ENCODE assay signal across 28 cellular contexts in the genomic region with DNA sequence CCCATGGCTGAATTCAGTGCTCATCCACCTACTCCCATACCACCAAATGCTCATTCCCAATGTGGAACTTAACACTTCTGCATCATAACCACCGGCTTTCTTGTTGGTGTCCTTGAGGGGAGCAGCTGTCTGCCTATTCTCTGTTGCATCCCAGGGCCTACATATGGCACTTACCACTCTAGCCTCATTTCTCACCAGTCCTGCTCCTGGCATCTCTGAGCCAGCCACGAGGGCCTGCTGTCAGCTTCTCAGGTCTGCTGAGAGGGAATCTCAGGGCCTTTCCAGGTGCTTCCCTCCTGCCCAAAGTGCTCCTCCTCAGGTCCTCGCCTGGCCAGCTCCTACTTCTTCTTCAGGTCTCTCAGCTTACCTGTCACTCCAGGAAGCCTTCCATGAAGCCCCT.
"Had no signal": no experiment of that assay in that cellular context is flagged by ENCODE, and none has a peak within 500 bp of the region (broad histone marks: within the 10 kb centered on the region; RNA-seq: fewer than 3 reads in every experiment).

No MANE protein-coding gene starts in this region.

- H3K36me3 ChIP-seq: colonic mucosa, ovary, sigmoid colon, tibial artery had no signal

- H3K4me1 Mint-ChIP-seq: activated T-helper 17 cell treated with anti-CD3 and anti-CD28 coated beads, Interleukin-2, amount 50 U/mL, for 72 hours had no signal

- H3K36me3 Mint-ChIP-seq: naive thymus-derived CD4-positive, alpha-beta T cell; stimulated activated effector memory CD8-positive, alpha-beta T cell treated with anti-CD3 and anti-CD28 coated beads, Interleukin-12 subunit alpha, Interleukin-12 subunit beta, amount 100 ng/mL, for 72 hours had no signal

- H3K27ac ChIP-seq: colonic mucosa, ovary, psoas muscle, sigmoid colon, tibial artery, VCaP had no signal

- H3K27ac Mint-ChIP-seq: activated T-helper 17 cell treated with anti-CD3 and anti-CD28 coated beads, Interleukin-2, amount 50 U/mL, for 72 hours; stimulated activated effector memory CD8-positive, alpha-beta T cell treated with anti-CD3 and anti-CD28 coated beads, Interleukin-12 subunit alpha, Interleukin-12 subunit beta, amount 100 ng/mL, for 72 hours; stimulated activated naive CD8-positive, alpha-beta T cell treated with anti-CD3 and anti-CD28 coated beads, Interleukin-15, Interleukin-2, amounts not matched to agents 100 ng/mL and 50 ng/mL, for 24 hours; T-helper 1 cell treated with Interleukin-12 subunit alpha and Interleukin-12 subunit beta and Interleukin-4 antibody, amounts not matched to agents 30 μg/mL and 1 μg/mL, for 36 hours had no signal

- ATAC-seq: activated T-cell treated with anti-CD3 and anti-CD28 coated beads, Interleukin-2, amount 50 U/mL, for 4 hours; activated T-helper 17 cell treated with anti-CD3 and anti-CD28 coated beads, Interleukin-2, amount 50 U/mL, for 72 hours; left colon; naive thymus-derived CD4-positive, alpha-beta T cell; psoas muscle; stimulated activated effector memory CD8-positive, alpha-beta T cell treated with anti-CD3 and anti-CD28 coated beads, Interleukin-12 subunit alpha, Interleukin-12 subunit beta, amount 100 ng/mL, for 72 hours had no signal

- DNase-seq: activated CD4-positive, alpha-beta T cell treated with anti-CD3 and anti-CD28 coated beads for 4 hours; activated CD4-positive, alpha-beta T cell treated with anti-CD3 and anti-CD28 coated beads, Interleukin-2, amount 50 U/mL, for 48 hours; activated CD8-positive, alpha-beta memory T cell treated with anti-CD3 and anti-CD28 coated beads, Interleukin-2, amount 50 U/mL, for 48 hours; activated gamma-delta T cell treated with Interleukin-2 at 50 U/mL for 16 hours; activated naive CD4-positive, alpha-beta T cell treated with anti-CD3 and anti-CD28 coated beads, Interleukin-2, amount 50 U/mL, for 16 hours; activated T-cell treated with anti-CD3 and anti-CD28 coated beads, Interleukin-2, amount 50 U/mL, for 4 hours; amygdala; cerebellar nuclear complex; colonic mucosa; effector memory CD4-positive, alpha-beta T cell; hippocampal formation; left colon; mammary epithelial cell; midbrain; naive thymus-derived CD4-positive, alpha-beta T cell; ovary; psoas muscle; sigmoid colon; small intestine; stimulated activated CD4-positive, alpha-beta T cell treated with anti-CD3 and anti-CD28 coated beads, Interleukin-4, amount 100 ng/mL, for 24 hours; substantia nigra; T-helper 9 cell; tibial artery had no signal

- H3K4me3 Mint-ChIP-seq: activated T-cell treated with anti-CD3 and anti-CD28 coated beads, Interleukin-2, amount 50 U/mL, for 4 hours; activated T-helper 17 cell treated with anti-CD3 and anti-CD28 coated beads, Interleukin-2, amount 50 U/mL, for 72 hours; stimulated activated naive CD8-positive, alpha-beta T cell treated with anti-CD3 and anti-CD28 coated beads, Interleukin-15, Interleukin-2, amounts not matched to agents 100 ng/mL and 50 ng/mL, for 24 hours; T-helper 1 cell treated with Interleukin-12 subunit alpha and Interleukin-12 subunit beta and Interleukin-4 antibody, amounts not matched to agents 30 μg/mL and 1 μg/mL, for 36 hours had no signal

- H3K9me3 ChIP-seq: colonic mucosa, ovary, psoas muscle, sigmoid colon, tibial artery had no signal

- H3K4me1 ChIP-seq: colonic mucosa, psoas muscle had no signal

- H3K9me3 Mint-ChIP-seq: activated T-cell treated with anti-CD3 and anti-CD28 coated beads, Interleukin-2, amount 50 U/mL, for 4 hours; activated T-helper 17 cell treated with anti-CD3 and anti-CD28 coated beads, Interleukin-2, amount 50 U/mL, for 72 hours; naive thymus-derived CD4-positive, alpha-beta T cell; stimulated activated effector memory CD8-positive, alpha-beta T cell treated with anti-CD3 and anti-CD28 coated beads, Interleukin-12 subunit alpha, Interleukin-12 subunit beta, amount 100 ng/mL, for 72 hours; stimulated activated naive CD8-positive, alpha-beta T cell treated with anti-CD3 and anti-CD28 coated beads, Interleukin-15, Interleukin-2, amounts not matched to agents 100 ng/mL and 50 ng/mL, for 24 hours; T-helper 1 cell treated with Interleukin-12 subunit alpha and Interleukin-12 subunit beta and Interleukin-4 antibody, amounts not matched to agents 30 μg/mL and 1 μg/mL, for 36 hours had no signal

- H3K4me3 ChIP-seq: colonic mucosa, ovary, psoas muscle, tibial artery had no signal

- H3K27me3 ChIP-seq: ovary had no signal
